20 cellular contexts compared by ENCODE assay signal in genomic region chr3:52693071-52693470, GRCh38. TPM values are rescaled to one million over a fixed set of nuclear protein-coding genes. Genes with fewer than 3 reads are reported as not detected.
DNase-seq lines count a peak whose midpoint lies in the region; ATAC-seq and TF ChIP-seq lines count a peak whose summit lies in the region.
"Had no signal": no experiment of that assay in that cellular context is flagged by ENCODE, and none has a peak within 500 bp of the region (broad histone marks: within the 10 kb centered on the region; RNA-seq: fewer than 3 reads in every experiment).

No MANE protein-coding gene starts in this region.

- POLR2A ChIA-PET in CD4-positive, alpha-beta memory T cell (lab: Charles Lee; ENCODE audit: partially characterized antibody): interaction anchor here (1.4 kb wide), 1 partner anchor 13 kb away, joined by 13 read pairs; the partner anchor contains the start of genes GLT8D1 and SPCS1
- POLR2A ChIA-PET in A673 (lab: Charles Lee; ENCODE audit: low non-redundant PET): no interaction called here

- no peaks in the 10 kb centered on the region for H3K9me3 ChIP-seq in CD4-positive, alpha-beta memory T cell (ENCODE audit: control insufficient read depth in 1 of 2, low read length in 2 of 2)
- H3K9me3 ChIP-seq in A673 (ENCODE audit: low read depth, low read length, poor library complexity, severe bottlenecking): no peaks in the 10 kb centered on the region
- H3K9me3 ChIP-seq: adrenal gland, Caco-2, heart left ventricle, left lung had no signal

- H3K36me3 ChIP-seq in CD4-positive, alpha-beta memory T cell (ENCODE audit: insufficient read depth, low read length): peaks cover 91% of the 10 kb centered on the region
- peaks cover 87% of the 10 kb centered on the region for H3K36me3 ChIP-seq in A673 (ENCODE audit: insufficient read depth, low read length, poor library complexity, severe bottlenecking)

- H3K4me3 Mint-ChIP-seq in CD4-positive, alpha-beta memory T cell: no peak overlapping the region
- H3K4me3 Mint-ChIP-seq in activated T-helper 17 cell treated with anti-CD3 and anti-CD28 coated beads, Interleukin-2, amount 50 U/mL, for 72 hours: peak overlapping the region; percentile 29
- H3K4me3 Mint-ChIP-seq in mesothelial cell of epicardium: no peak overlapping the region
- H3K4me3 Mint-ChIP-seq: activated CD4-positive, alpha-beta T cell treated with anti-CD3 and anti-CD28 coated beads, Interleukin-2, amount 10 ng/mL, durations not matched to agents 7 days and 5 days; B cell; dendritic cell treated with granulocyte-macrophage colony-stimulating factor and Interleukin-4, amounts not matched to agents 40 ng/mL and 50 ng/mL, for 4 days had no signal

- no TSS peak for BruUV-seq in A673 (replicated peaks; lab: Mats Ljungman, UMichigan)

- peaks cover 58 to 90% of the 10 kb centered on the region in 2 donors for H3K36me3 Mint-ChIP-seq in CD4-positive, alpha-beta memory T cell
- peaks cover 100% of the 10 kb centered on the region for H3K36me3 Mint-ChIP-seq in activated T-helper 17 cell treated with anti-CD3 and anti-CD28 coated beads, Interleukin-2, amount 50 U/mL, for 72 hours (ENCODE audit: low read depth)
- H3K36me3 Mint-ChIP-seq in mesothelial cell of epicardium: peaks cover 58% of the 10 kb centered on the region

- no peak overlapping the region for H3K4me3 ChIP-seq in CD4-positive, alpha-beta memory T cell (ENCODE audit: low read length in 2 of 2)
- H3K4me3 ChIP-seq in A673 (ENCODE audit: low read depth, low read length, poor library complexity, severe bottlenecking): no peak overlapping the region
- H3K4me3 ChIP-seq: adrenal gland, heart left ventricle, left lung had no signal

- no peak overlapping the region for H3K27ac ChIP-seq in CD4-positive, alpha-beta memory T cell (ENCODE audit: low read depth, low read length)
- no peak overlapping the region for H3K27ac ChIP-seq in A673 (ENCODE audit: low read depth, low read length, poor library complexity, severe bottlenecking)
- H3K27ac ChIP-seq: adrenal gland, heart left ventricle, left lung had no signal

- peak overlapping the region in 4 of 7 donors; percentile 18 to 71 (median 55) for H3K27ac Mint-ChIP-seq in CD4-positive, alpha-beta memory T cell
- H3K27ac Mint-ChIP-seq in activated T-helper 17 cell treated with anti-CD3 and anti-CD28 coated beads, Interleukin-2, amount 50 U/mL, for 72 hours: peak overlapping the region; percentile 75
- H3K27ac Mint-ChIP-seq in mesothelial cell of epicardium: peak overlapping the region; percentile 4
- H3K27ac Mint-ChIP-seq: activated CD4-positive, alpha-beta T cell treated with anti-CD3 and anti-CD28 coated beads, Interleukin-2, amount 10 ng/mL, durations not matched to agents 7 days and 5 days; B cell; dendritic cell treated with granulocyte-macrophage colony-stimulating factor and Interleukin-4, amounts not matched to agents 40 ng/mL and 50 ng/mL, for 4 days had no signal

- peaks cover 2 to 19% (median 10%) of the 10 kb centered on the region in 4 donors for H3K4me1 Mint-ChIP-seq in CD4-positive, alpha-beta memory T cell
- peaks cover 46% of the 10 kb centered on the region for H3K4me1 Mint-ChIP-seq in activated T-helper 17 cell treated with anti-CD3 and anti-CD28 coated beads, Interleukin-2, amount 50 U/mL, for 72 hours
- peaks cover 7% of the 10 kb centered on the region for H3K4me1 Mint-ChIP-seq in mesothelial cell of epicardium

- intact Hi-C loops in CD4-positive, alpha-beta memory T cell (cut with micrococcal nuclease): no loop called here
- intact Hi-C loops in A673 (cut with micrococcal nuclease; ENCODE audit: unreplicated experiment): no loop called here

- no peaks in the 10 kb centered on the region for H3K27me3 ChIP-seq in CD4-positive, alpha-beta memory T cell (ENCODE audit: insufficient read depth, low read length)
- no peaks in the 10 kb centered on the region for H3K27me3 ChIP-seq in A673 (replicated peaks; ENCODE audit: insufficient read depth, low read depth, low read length, poor library complexity)
- H3K27me3 ChIP-seq: adrenal gland, heart left ventricle, left lung had no signal

- H3K4me1 ChIP-seq in CD4-positive, alpha-beta memory T cell (ENCODE audit: insufficient read depth, low read length): no peaks in the 10 kb centered on the region
- H3K4me1 ChIP-seq in A673 (ENCODE audit: insufficient read depth, low read length, poor library complexity, severe bottlenecking): peaks cover under 1% of the 10 kb centered on the region
- H3K4me1 ChIP-seq: adrenal gland had no signal

- no peak for TF ChIP-seq CTCF in mesothelial cell of epicardium (IDR thresholded peaks at IDR 0.05; ENCODE audit: unreplicated experiment)
- TF ChIP-seq CTCF in A673 (conservative IDR thresholded peaks at IDR 0.05; ENCODE audit: low read depth, low read length): no peak

- H3K27me3 Mint-ChIP-seq in CD4-positive, alpha-beta memory T cell: no peaks in the 10 kb centered on the region
- no peaks in the 10 kb centered on the region for H3K27me3 Mint-ChIP-seq in activated T-helper 17 cell treated with anti-CD3 and anti-CD28 coated beads, Interleukin-2, amount 50 U/mL, for 72 hours
- H3K27me3 Mint-ChIP-seq in mesothelial cell of epicardium (ENCODE audit: low read depth): no peaks in the 10 kb centered on the region
- H3K27me3 Mint-ChIP-seq: activated CD4-positive, alpha-beta T cell treated with anti-CD3 and anti-CD28 coated beads, Interleukin-2, amount 10 ng/mL, durations not matched to agents 7 days and 5 days; B cell; dendritic cell treated with granulocyte-macrophage colony-stimulating factor and Interleukin-4, amounts not matched to agents 40 ng/mL and 50 ng/mL, for 4 days had no signal

- DNase-seq in AG08395 (ENCODE audit: low spot score) (peak; percentile 11), mesothelial cell of epicardium (ENCODE audit: low spot score in 2 of 2, unreplicated experiment in 2 of 2) (no peak), GOT3 (lab: John Stamatoyannopoulos, UW) (no peak), A673 (ENCODE audit: low spot score) (no peak), iPS-NIHi11 (ENCODE audit: low spot score) (no peak)
- DNase-seq in CD4-positive, alpha-beta memory T cell: no peak
- DNase-seq: activated CD4-positive, alpha-beta T cell treated with anti-CD3 and anti-CD28 coated beads, Interleukin-2, amount 10 ng/mL, durations not matched to agents 7 days and 5 days; adrenal gland; Caco-2; heart left ventricle; left lung; NCI-H1417; NCI-H526; nucleus accumbens; stimulated activated CD4-positive, alpha-beta T cell treated with anti-CD3 and anti-CD28 coated beads, Interleukin-4, amount 100 ng/mL, for 4 hours had no signal

- ATAC-seq in activated T-helper 17 cell treated with anti-CD3 and anti-CD28 coated beads, Interleukin-2, amount 50 U/mL, for 72 hours (replicated peaks): no peak
- no peak for ATAC-seq in GM21423 (IDR thresholded peaks at IDR 0.05; ENCODE audit: unreplicated experiment)
- ATAC-seq: heart left ventricle, HepG2, left lung had no signal

- CTCF ChIA-PET in CD4-positive, alpha-beta memory T cell (lab: Charles Lee; ENCODE audit: partially characterized antibody): interaction anchor here (0.9 kb wide), 1 partner anchor 32 kb away, joined by 3 read pairs; no protein-coding TSS in a partner anchor
- CTCF ChIA-PET in A673 (lab: Charles Lee): no interaction called here

- H3K9me3 Mint-ChIP-seq in CD4-positive, alpha-beta memory T cell: no peaks in the 10 kb centered on the region
- no peaks in the 10 kb centered on the region for H3K9me3 Mint-ChIP-seq in activated T-helper 17 cell treated with anti-CD3 and anti-CD28 coated beads, Interleukin-2, amount 50 U/mL, for 72 hours
- H3K9me3 Mint-ChIP-seq in mesothelial cell of epicardium: no peaks in the 10 kb centered on the region
- H3K9me3 Mint-ChIP-seq: activated CD4-positive, alpha-beta T cell treated with anti-CD3 and anti-CD28 coated beads, Interleukin-2, amount 10 ng/mL, durations not matched to agents 7 days and 5 days; dendritic cell treated with granulocyte-macrophage colony-stimulating factor and Interleukin-4, amounts not matched to agents 40 ng/mL and 50 ng/mL, for 4 days had no signal

RNA-seq across cellular contexts. Expression of gene GNL3, which starts 7.2 kb away (rescaled TPM):
- total RNA-seq in CD4-positive, alpha-beta memory T cell: 10 to 100 TPM; 80.3 to 88.4 TPM
- polyA plus RNA-seq in CD4-positive, alpha-beta memory T cell: 10 to 100 TPM; 47.9 to 70.1 TPM
- 100 to 1,000 TPM; 165 to 189 TPM for total RNA-seq in activated T-helper 17 cell treated with anti-CD3 and anti-CD28 coated beads, Interleukin-2, amount 50 U/mL, for 72 hours
- 105 to 120 TPM (median 116 TPM) in 3 replicates for total RNA-seq in mesothelial cell of epicardium
- total RNA-seq in A673 (2021): 94.0 and 110 TPM in 2 replicates

RNA-seq across cellular contexts. Expression of gene PBRM1, which starts 7.4 kb away (rescaled TPM):
- total RNA-seq in CD4-positive, alpha-beta memory T cell: 10 to 100 TPM; 74.2 to 78.5 TPM
- polyA plus RNA-seq in CD4-positive, alpha-beta memory T cell: 10 to 100 TPM; 67.9 to 91.6 TPM
- 10 to 100 TPM; 88.4 to 88.6 TPM for total RNA-seq in activated T-helper 17 cell treated with anti-CD3 and anti-CD28 coated beads, Interleukin-2, amount 50 U/mL, for 72 hours
- total RNA-seq in mesothelial cell of epicardium (90.1 to 92.4 TPM (median 91.2 TPM) in 3 replicates), A673 (2021) (57.1 and 65.0 TPM in 2 replicates)

RNA-seq across cellular contexts. Expression of gene GLT8D1, which starts 12.5 kb away (rescaled TPM):
- 10 to 100 TPM; 49.7 to 49.9 TPM for total RNA-seq in CD4-positive, alpha-beta memory T cell
- 10 to 100 TPM; 61.1 to 68.8 TPM for polyA plus RNA-seq in CD4-positive, alpha-beta memory T cell
- 10 to 100 TPM; 34.6 to 37.3 TPM for total RNA-seq in activated T-helper 17 cell treated with anti-CD3 and anti-CD28 coated beads, Interleukin-2, amount 50 U/mL, for 72 hours
- total RNA-seq in mesothelial cell of epicardium (73.0 to 79.2 TPM (median 76.2 TPM) in 3 replicates), A673 (2021) (26.5 and 34.7 TPM in 2 replicates)

RNA-seq across cellular contexts. Expression of gene SPCS1, which starts 12.8 kb away (rescaled TPM):
- total RNA-seq in CD4-positive, alpha-beta memory T cell: 10 to 100 TPM; 90.5 to 94.7 TPM
- polyA plus RNA-seq in CD4-positive, alpha-beta memory T cell: 100 to 1,000 TPM; 315 to 331 TPM
- 100 to 1,000 TPM in 1 of 2 donors, 10 to 100 TPM in 1; 66.2 to 106 TPM for total RNA-seq in activated T-helper 17 cell treated with anti-CD3 and anti-CD28 coated beads, Interleukin-2, amount 50 U/mL, for 72 hours
- total RNA-seq in mesothelial cell of epicardium (81.9 to 82.7 TPM (median 82.5 TPM) in 3 replicates), A673 (2021) (67.8 and 81.1 TPM in 2 replicates)

Comparison
In these comparisons a context has a peak if more than half of its experiments do, and no peak if none do; other contexts are left out.
1. H3K27ac Mint-ChIP-seq: peak in every context shown above with its lines; median percentile 75 in activated T-helper 17 cell treated with anti-CD3 and anti-CD28 coated beads, Interleukin-2, amount 50 U/mL, for 72 hours; 55 in CD4-positive, alpha-beta memory T cell; 4 in mesothelial cell of epicardium.